23 cellular contexts compared by ENCODE assay signal in the genomic region with DNA sequence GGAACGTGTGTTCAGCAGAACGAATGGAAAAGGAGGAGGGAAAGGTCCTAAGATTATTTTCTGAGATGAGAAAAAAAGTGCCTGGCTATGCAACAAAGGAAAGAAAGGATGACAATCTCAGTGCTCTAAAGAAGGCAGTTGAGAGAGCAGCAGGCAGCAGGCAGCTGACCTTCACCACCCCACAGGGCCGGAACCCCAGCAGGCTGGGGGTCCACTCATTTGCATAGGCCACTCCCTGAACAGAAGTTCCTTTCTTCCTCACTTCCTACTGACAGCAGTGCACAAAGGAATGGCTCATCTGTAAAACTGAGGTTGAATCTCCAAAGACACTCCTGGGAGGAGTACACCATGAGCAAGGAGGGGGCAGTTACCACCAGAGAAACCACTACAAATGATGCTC. TPM values are rescaled to one million over a fixed set of nuclear protein-coding genes. Genes with fewer than 3 reads are reported as not detected.
DNase-seq lines count a peak whose midpoint lies in the region; TF ChIP-seq lines count a peak whose summit lies in the region.
"Had no signal": no experiment of that assay in that cellular context is flagged by ENCODE, and none has a peak within 500 bp of the region (broad histone marks: within the 10 kb centered on the region; RNA-seq: fewer than 3 reads in every experiment).

No MANE protein-coding gene starts in this region.

- H3K4me1 Mint-ChIP-seq in H9 (peaks cover 11 to 13% of the 10 kb centered on the region in 2 experiments), endodermal cell (peaks cover 25% of the 10 kb centered on the region)
- H3K4me1 Mint-ChIP-seq: CD4-positive, CD25-positive, alpha-beta regulatory T cell; CD8-positive, alpha-beta memory T cell; IgD-negative memory B cell had no signal

- no peak overlapping the region for H3K14ac ChIP-seq in H9 (ENCODE audit: insufficient read depth, low read length)

- no peaks in the 10 kb centered on the region for H3K23me2 ChIP-seq in H9 (ENCODE audit: insufficient read length, low read depth, low read length, poor library complexity, severe bottlenecking)

- H3K4me1 ChIP-seq in H9 (ENCODE audit: insufficient read depth, low read length), result peaks cover 7% of the 10 kb centered on the region
- H3K4me1 ChIP-seq in endodermal cell (ENCODE audit: control insufficient read depth, insufficient read depth, low read length), result peaks cover 20% of the 10 kb centered on the region
- H3K4me1 ChIP-seq in mesendoderm (ENCODE audit: control insufficient read depth, low read depth, low read length), result peaks cover 3% of the 10 kb centered on the region
- H3K4me1 ChIP-seq: BE2C had no signal

- no peaks in the 10 kb centered on the region for H3K9me3 Mint-ChIP-seq in H9
- H3K9me3 Mint-ChIP-seq in endodermal cell, result no peaks in the 10 kb centered on the region
- H3K9me3 Mint-ChIP-seq: CD8-positive, alpha-beta memory T cell; IgD-negative memory B cell had no signal

- H3K27ac Mint-ChIP-seq in H9, result no peak overlapping the region
- no peak overlapping the region for H3K27ac Mint-ChIP-seq in endodermal cell
- H3K27ac Mint-ChIP-seq: CD8-positive, alpha-beta memory T cell; IgD-negative memory B cell had no signal

- no peak overlapping the region for H3K18ac ChIP-seq in H9 (ENCODE audit: insufficient read length, low read depth, low read length)
- no peak overlapping the region for H3K18ac ChIP-seq in mesendoderm (ENCODE audit: low read length)

- H3K79me1 ChIP-seq in H9 (ENCODE audit: insufficient read depth, low read depth, low read length, poor library complexity, severe bottlenecking) (no peaks in the 10 kb centered on the region), mesendoderm (ENCODE audit: low read length) (no peaks in the 10 kb centered on the region)

- no peak overlapping the region for H3K9ac ChIP-seq in H9 (ENCODE audit: extremely low read depth, insufficient read length, low read length)
- H3K9ac ChIP-seq in endodermal cell (ENCODE audit: extremely low read depth, low read length, poor library complexity, severe bottlenecking), result no peak overlapping the region
- no peak overlapping the region for H3K9ac ChIP-seq in mesendoderm (ENCODE audit: low read length)

- H3K4ac ChIP-seq in H9 (ENCODE audit: low read depth, low read length) (no peak overlapping the region), mesendoderm (ENCODE audit: low read depth, low read length) (no peak overlapping the region)

- no peak overlapping the region for H3K27ac ChIP-seq in H9 (ENCODE audit: insufficient read length, low read depth, low read length)
- no peak overlapping the region for H3K27ac ChIP-seq in endodermal cell (ENCODE audit: low read depth, low read length)
- no peak overlapping the region for H3K27ac ChIP-seq in mesendoderm (ENCODE audit: low read depth, low read length)
- H3K27ac ChIP-seq: HL-60 had no signal

- H2BK20ac ChIP-seq in H9 (ENCODE audit: low read depth, low read length, poor library complexity, severe bottlenecking), result no peak overlapping the region

- H3K4me3 ChIP-seq in endodermal cell (ENCODE audit: low read length) (no peak overlapping the region), mesendoderm (ENCODE audit: low read length) (no peak overlapping the region)

- no CpG with 5 or more reads among the region's 3 CpGs for WGBS in H9 (ENCODE audit: extremely low coverage, insufficient read length, low lambda C conversion rate)
- WGBS in endodermal cell (ENCODE audit: insufficient coverage in 1 of 2, insufficient read length in 1 of 2), 2 experiments, result 16 to 37% methylated on average over 2 to 3 of the region's 3 CpGs
- no CpG with 5 or more reads among the region's 3 CpGs for WGBS in mesendoderm (ENCODE audit: extremely low coverage, insufficient coverage, low lambda C conversion rate)

- DNase-seq in H9 (peak; percentile 51), endodermal cell (peak; percentile 52), mesendoderm (no peak), HT-29 (ENCODE audit: low spot score) (no peak), SHP77 (lab: John Stamatoyannopoulos, UW) (no peak), HPDE6-E6E7 (ENCODE audit: extremely low spot score) (no peak), activated gamma-delta T cell (lab: John Stamatoyannopoulos, UW) (no peak)
- DNase-seq: ACHN; BE2C; C1 segment of cervical spinal cord; CD4-positive, CD25-positive, alpha-beta regulatory T cell; CD8-positive, alpha-beta memory T cell; COR-L47; DMS 273 treated with DMSO at 0.1 percent for 48 hours; DMS79; GDM1; GOT3; HCEC 1CT; KBM-7 had no signal

- H4K5ac ChIP-seq in H9 (ENCODE audit: insufficient read length, low read depth, low read length) (no peak overlapping the region), mesendoderm (ENCODE audit: low read length) (no peak overlapping the region)

- no peak overlapping the region for H4K8ac ChIP-seq in H9 (replicated peaks; ENCODE audit: insufficient read length, low read depth, low read length)
- H4K8ac ChIP-seq in mesendoderm (ENCODE audit: low read depth, low read length), result no peak overlapping the region

- H3K9me3 ChIP-seq in H9 (ENCODE audit: control insufficient read depth, low read depth, low read length), result no peaks in the 10 kb centered on the region
- no peaks in the 10 kb centered on the region for H3K9me3 ChIP-seq in endodermal cell (ENCODE audit: control insufficient read depth, low read length)
- H3K9me3 ChIP-seq: BE2C had no signal

- H3K36me3 ChIP-seq in endodermal cell (ENCODE audit: control insufficient read depth, insufficient read depth, low read length) (no peaks in the 10 kb centered on the region), mesendoderm (ENCODE audit: control insufficient read depth, insufficient read depth, low read length) (no peaks in the 10 kb centered on the region)
- H3K36me3 ChIP-seq: BE2C had no signal

- H2BK5ac ChIP-seq in H9 (ENCODE audit: insufficient read length, low read length) (no peak overlapping the region), mesendoderm (ENCODE audit: low read length) (no peak overlapping the region)

- no peak overlapping the region for H3K23ac ChIP-seq in H9 (ENCODE audit: insufficient read length, low read depth, low read length)
- no peak overlapping the region for H3K23ac ChIP-seq in mesendoderm (ENCODE audit: low read length)

- H3K27me3 ChIP-seq in H9 (ENCODE audit: insufficient read depth, low read length) (no peaks in the 10 kb centered on the region), endodermal cell (ENCODE audit: control insufficient read depth, insufficient read depth, low read length, poor library complexity, severe bottlenecking) (no peaks in the 10 kb centered on the region), mesendoderm (ENCODE audit: insufficient read depth, low read length, poor library complexity) (no peaks in the 10 kb centered on the region)
- H3K27me3 ChIP-seq: BE2C had no signal

- no peak overlapping the region for H3T11ph ChIP-seq in H9 (ENCODE audit: low read length)

- H3K27me3 Mint-ChIP-seq in H9 (ENCODE audit: low read depth), result peaks cover 51% of the 10 kb centered on the region
- H3K27me3 Mint-ChIP-seq in endodermal cell (ENCODE audit: insufficient read depth), result peaks cover 6% of the 10 kb centered on the region
- H3K27me3 Mint-ChIP-seq: CD4-positive, CD25-positive, alpha-beta regulatory T cell had no signal

- TF ChIP-seq CTCF in H9 (conservative IDR thresholded peaks at IDR 0.05) (no peak), endodermal cell (conservative IDR thresholded peaks at IDR 0.05) (no peak)

- no peak overlapping the region for H2BK120ac ChIP-seq in H9 (ENCODE audit: low read depth, low read length, poor library complexity, severe bottlenecking)
- no peak overlapping the region for H2BK120ac ChIP-seq in mesendoderm (ENCODE audit: low read depth, low read length)

- no peak overlapping the region for H4K91ac ChIP-seq in H9 (ENCODE audit: insufficient read length, low read depth, low read length)

- no peaks in the 10 kb centered on the region for H4K20me1 ChIP-seq in H9 (ENCODE audit: control insufficient read depth, insufficient read depth, insufficient read length)

- no peak overlapping the region for H3K4me3 Mint-ChIP-seq in H9
- H3K4me3 Mint-ChIP-seq in endodermal cell, result no peak overlapping the region
- H3K4me3 Mint-ChIP-seq: CD4-positive, CD25-positive, alpha-beta regulatory T cell; CD8-positive, alpha-beta memory T cell; IgD-negative memory B cell had no signal

- no peak overlapping the region for H2BK15ac ChIP-seq in H9 (ENCODE audit: low read depth, low read length)
- H2BK15ac ChIP-seq in mesendoderm (replicated peaks; ENCODE audit: low read depth), result no peak overlapping the region

- H3K56ac ChIP-seq in H9 (ENCODE audit: insufficient read length, low read depth, low read length) (no peak overlapping the region), mesendoderm (ENCODE audit: low read length) (peak overlapping the region; percentile 10)

- H2AFZ ChIP-seq in H9 (ENCODE audit: low read length), result no peak overlapping the region

- no peak overlapping the region for H2BK12ac ChIP-seq in H9 (ENCODE audit: insufficient read length, low read depth, low read length)

- no peaks in the 10 kb centered on the region for H3K79me2 ChIP-seq in H9 (ENCODE audit: insufficient read depth, low read length)
- no peaks in the 10 kb centered on the region for H3K79me2 ChIP-seq in mesendoderm (ENCODE audit: control insufficient read depth, insufficient read depth, low read length)

- H2AK5ac ChIP-seq in H9 (ENCODE audit: insufficient read length, low read length) (no peak overlapping the region), mesendoderm (ENCODE audit: low read length) (no peak overlapping the region)

- no peak overlapping the region for H3K4me2 ChIP-seq in H9 (ENCODE audit: insufficient read depth, insufficient read length, low read length)
- H3K4me2 ChIP-seq in mesendoderm (ENCODE audit: low read length), result no peak overlapping the region

- H3K36me3 Mint-ChIP-seq in H9 (ENCODE audit: insufficient read depth in 1 of 3, low read depth in 3 of 3) (no peaks in the 10 kb centered on the region), endodermal cell (ENCODE audit: low read depth) (no peaks in the 10 kb centered on the region)
- H3K36me3 Mint-ChIP-seq: CD4-positive, CD25-positive, alpha-beta regulatory T cell; CD8-positive, alpha-beta memory T cell; IgD-negative memory B cell had no signal

RNA-seq across cellular contexts. Expression of a gene that starts 41.4 kb away (rescaled TPM):
- total RNA-seq in H9 (2021), result 0.02 TPM in 1 of 2 replicates, not detected in the other
- total RNA-seq in endodermal cell, result 1 to 10 TPM in 1 of 2 donors, under 1 TPM in 1; 0.62 to 3.2 TPM
- 0.04 TPM for polyA plus RNA-seq in endodermal cell (2013, experiment 1 of 2)
- polyA plus RNA-seq in endodermal cell (2013, experiment 2 of 2), result 0.08 TPM
- polyA plus RNA-seq in mesendoderm (2013, experiment 1 of 2), result 0.01 TPM
- 0.04 TPM for polyA plus RNA-seq in mesendoderm (2013, experiment 2 of 2)
- not detected in 2 replicates for total RNA-seq in HT-29 (2014; rRNA removed; shearing (Covaris generic))
- total RNA-seq: CD4-positive, CD25-positive, alpha-beta regulatory T cell; CD8-positive, alpha-beta memory T cell; Daoy; HepG2 had no signal
- polyA plus RNA-seq: CD4-positive, CD25-positive, alpha-beta regulatory T cell; CD8-positive, alpha-beta memory T cell; HepG2 had no signal

Comparison
In these comparisons a context has a peak if more than half of its experiments do, and no peak if none do; other contexts are left out.
1. DNase-seq: peak in H9 (single experiment) and endodermal cell (single experiment); none in mesendoderm (single experiment), HT-29 (single experiment), SHP77 (0 of 2), HPDE6-E6E7 (single experiment) and activated gamma-delta T cell (single experiment).